ENCODE assay signal across 29 cellular contexts in the genomic region with DNA sequence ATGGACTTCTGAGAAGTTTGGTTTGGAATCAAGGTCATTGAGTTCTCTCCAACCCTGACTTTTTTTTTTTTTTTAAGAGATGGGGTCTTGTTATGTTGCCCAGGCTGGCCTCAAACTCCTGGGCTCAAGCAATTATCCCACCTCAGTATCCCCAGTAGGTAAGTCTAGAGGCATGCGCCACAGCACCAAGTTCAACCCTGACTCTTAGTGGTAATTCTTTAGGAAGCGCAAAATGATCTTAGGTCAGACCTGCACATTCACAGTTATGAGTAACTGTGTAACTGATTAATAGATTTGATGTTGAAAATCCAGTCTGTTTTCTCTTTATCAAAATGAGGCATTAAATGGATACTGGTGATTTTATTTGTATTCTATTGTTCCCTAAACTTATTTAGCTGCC.
"Had no signal": no experiment of that assay in that cellular context is flagged by ENCODE, and none has a peak within 500 bp of the region (broad histone marks: within the 10 kb centered on the region; RNA-seq: fewer than 3 reads in every experiment).

No MANE protein-coding gene starts in this region.

- H3K27me3 ChIP-seq: cardiac muscle cell, Peyer's patch had no signal

- H3K4me3 ChIP-seq: cardiac muscle cell, Peyer's patch had no signal

- ATAC-seq: activated CD8-positive, alpha-beta T cell treated with anti-CD3 and anti-CD28 coated beads, Interleukin-2, amount 10 ng/mL, durations not matched to agents 7 days and 5 days; Right ventricle myocardium inferior had no signal

- H3K4me3 Mint-ChIP-seq: activated CD4-positive, alpha-beta T cell treated with anti-CD3 and anti-CD28 coated beads, Interleukin-2, amount 10 ng/mL, durations not matched to agents 7 days and 5 days; activated CD8-positive, alpha-beta T cell treated with anti-CD3 and anti-CD28 coated beads, Interleukin-2, amount 10 ng/mL, durations not matched to agents 7 days and 5 days; activated naive CD4-positive, alpha-beta T cell treated with anti-CD3 and anti-CD28 coated beads, Interleukin-2, amount 50 U/mL, for 24 hours; activated naive CD8-positive, alpha-beta T cell treated with anti-CD3 and anti-CD28 coated beads, Interleukin-2, amount 10 ng/mL, durations not matched to agents 7 days and 5 days; activated T-cell treated with anti-CD3 and anti-CD28 coated beads, Interleukin-2, amount 50 U/mL, for 24 hours; central memory CD8-positive, alpha-beta T cell; T-helper 1 cell treated with Interleukin-12 subunit alpha and Interleukin-12 subunit beta and Interleukin-4 antibody, amounts not matched to agents 30 μg/mL and 1 μg/mL, for 36 hours; T-helper 2 cell treated with Interferon-gamma antibody and Interleukin-4, amounts not matched to agents 5 μg/mL and 100 μg/mL, for 36 hours had no signal

- H3K4me1 ChIP-seq: Peyer's patch had no signal

- H3K27ac Mint-ChIP-seq: activated CD4-positive, alpha-beta T cell treated with anti-CD3 and anti-CD28 coated beads, Interleukin-2, amount 10 ng/mL, durations not matched to agents 7 days and 5 days; activated CD8-positive, alpha-beta T cell treated with anti-CD3 and anti-CD28 coated beads, Interleukin-2, amount 10 ng/mL, durations not matched to agents 7 days and 5 days; activated naive CD4-positive, alpha-beta T cell treated with anti-CD3 and anti-CD28 coated beads, Interleukin-2, amount 50 U/mL, for 24 hours; activated naive CD8-positive, alpha-beta T cell treated with anti-CD3 and anti-CD28 coated beads, Interleukin-2, amount 10 ng/mL, durations not matched to agents 7 days and 5 days; activated T-cell treated with anti-CD3 and anti-CD28 coated beads, Interleukin-2, amount 50 U/mL, for 24 hours; activated T-helper 2 cell treated with anti-CD3 and anti-CD28 coated beads, Interferon-gamma antibody, Interleukin-2, Interleukin-4, amounts not matched to agents 10 μg/mL and 5 μg/mL and 100 μg/mL, durations not matched to agents 14 hours and 24 hours and 36 hours; T-helper 1 cell treated with Interleukin-12 subunit alpha and Interleukin-12 subunit beta and Interleukin-4 antibody, amounts not matched to agents 30 μg/mL and 1 μg/mL, for 36 hours; T-helper 2 cell treated with Interferon-gamma antibody and Interleukin-4, amounts not matched to agents 5 μg/mL and 100 μg/mL, for 36 hours had no signal

- H3K27me3 Mint-ChIP-seq: activated CD4-positive, alpha-beta T cell treated with anti-CD3 and anti-CD28 coated beads, Interleukin-2, amount 10 ng/mL, durations not matched to agents 7 days and 5 days; activated naive CD8-positive, alpha-beta T cell treated with anti-CD3 and anti-CD28 coated beads, Interleukin-2, amount 10 ng/mL, durations not matched to agents 7 days and 5 days; activated T-cell treated with anti-CD3 and anti-CD28 coated beads, Interleukin-2, amount 50 U/mL, for 24 hours; central memory CD8-positive, alpha-beta T cell had no signal

- H3K9me3 Mint-ChIP-seq: activated naive CD4-positive, alpha-beta T cell treated with anti-CD3 and anti-CD28 coated beads, Interleukin-2, amount 50 U/mL, for 24 hours; activated T-cell treated with anti-CD3 and anti-CD28 coated beads, Interleukin-2, amount 50 U/mL, for 24 hours; T-helper 1 cell treated with Interleukin-12 subunit alpha and Interleukin-12 subunit beta and Interleukin-4 antibody, amounts not matched to agents 30 μg/mL and 1 μg/mL, for 36 hours; T-helper 2 cell treated with Interferon-gamma antibody and Interleukin-4, amounts not matched to agents 5 μg/mL and 100 μg/mL, for 36 hours had no signal

- DNase-seq: activated CD4-positive, alpha-beta T cell treated with anti-CD3 and anti-CD28 coated beads, Interleukin-2, amount 10 ng/mL, durations not matched to agents 7 days and 5 days; activated CD4-positive, alpha-beta T cell treated with anti-CD3 and anti-CD28 coated beads, Interleukin-2, amount 50 U/mL, for 48 hours; activated CD8-positive, alpha-beta T cell treated with anti-CD3 and anti-CD28 coated beads, Interleukin-2, amount 10 ng/mL, durations not matched to agents 7 days and 5 days; activated gamma-delta T cell; activated naive CD4-positive, alpha-beta T cell treated with Interleukin-2 at 50 U/mL for 16 hours; activated naive CD8-positive, alpha-beta T cell treated with anti-CD3 and anti-CD28 coated beads, Interleukin-2, amount 10 ng/mL, durations not matched to agents 7 days and 5 days; activated T-cell treated with anti-CD3 and anti-CD28 coated beads, Interleukin-2, amount 50 U/mL, for 24 hours; anterior cingulate cortex; Karpas-422; NCI-H1048; NCI-H1436; NCI-H1694; NCI-H1930; NCI-H2081 treated with DMSO at 0.1 percent for 48 hours; NCI-H345; NCI-H510A; NCI-H526; NK-92 treated with Interleukin-12 subunit alpha and Interleukin-12 subunit beta, amount 100 ng/mL, for 24 hours; Peyer's patch; SIG-M5 had no signal

- H3K9me3 ChIP-seq: Peyer's patch had no signal

- H3K4me1 Mint-ChIP-seq: activated CD4-positive, alpha-beta T cell treated with anti-CD3 and anti-CD28 coated beads, Interleukin-2, amount 10 ng/mL, durations not matched to agents 7 days and 5 days; activated naive CD4-positive, alpha-beta T cell treated with anti-CD3 and anti-CD28 coated beads, Interleukin-2, amount 50 U/mL, for 24 hours; activated naive CD8-positive, alpha-beta T cell treated with anti-CD3 and anti-CD28 coated beads, Interleukin-2, amount 10 ng/mL, durations not matched to agents 7 days and 5 days; central memory CD8-positive, alpha-beta T cell had no signal

- H3K27ac ChIP-seq: cardiac muscle cell, Peyer's patch, RWPE1 had no signal

- FAIRE-seq: TTC549 had no signal

- H3K36me3 ChIP-seq: cardiac muscle cell, Peyer's patch had no signal

- H3K36me3 Mint-ChIP-seq: activated naive CD4-positive, alpha-beta T cell treated with anti-CD3 and anti-CD28 coated beads, Interleukin-2, amount 50 U/mL, for 24 hours; activated naive CD8-positive, alpha-beta T cell treated with anti-CD3 and anti-CD28 coated beads, Interleukin-2, amount 10 ng/mL, durations not matched to agents 7 days and 5 days had no signal
